ENCODE assay signal across 23 cellular contexts in genomic region chr5:128528126-128528525, GRCh38. TPM values are rescaled to one million over a fixed set of nuclear protein-coding genes. Genes with fewer than 3 reads are reported as not detected.
"Had no signal": no experiment of that assay in that cellular context is flagged by ENCODE, and none has a peak within 500 bp of the region (broad histone marks: within the 10 kb centered on the region; RNA-seq: fewer than 3 reads in every experiment).

No MANE protein-coding gene starts in this region.

- H3K27me3 ChIP-seq: SJSA1 had no signal

- H3K27ac Mint-ChIP-seq: IgD-negative memory B cell had no signal

- H3K27me3 Mint-ChIP-seq: IgD-negative memory B cell had no signal

- H3K36me3 Mint-ChIP-seq: IgD-negative memory B cell had no signal

- H3K27ac ChIP-seq: HL-60, KMS-11, SJSA1, SK-N-MC had no signal

- H3K9me3 ChIP-seq: SJSA1 had no signal

- H3K4me2 ChIP-seq: KMS-11 had no signal

- H3K4me1 Mint-ChIP-seq: IgD-negative memory B cell had no signal

- H3K9ac ChIP-seq: KMS-11 had no signal

- DNase-seq: Kasumi-1, MM.1S, NCI-H1092 treated with DMSO at 0.1 percent for 48 hours, NCI-H1436, NCI-H187, NCI-H2029, NCI-H2081 treated with DMSO at 0.1 percent for 48 hours, NCI-H2171, NCI-H226, NCI-H446, NCI-H510A, NCI-H524 treated with DMSO at 0.1 percent for 48 hours, NCI-H69, NCI-H774, Right ventricle myocardium superior, RPMI8226, SIG-M5 had no signal

- H3K4me3 ChIP-seq: K562, SJSA1, SK-N-MC had no signal

- ATAC-seq: K562 had no signal

- H3K4me3 Mint-ChIP-seq: IgD-negative memory B cell had no signal

- H3K4me1 ChIP-seq: SJSA1 had no signal

- H3K36me3 ChIP-seq: SJSA1 had no signal

RNA-seq across cellular contexts. Expression of gene FBN2, which starts 9.9 kb away (rescaled TPM):
- polyA plus RNA-seq: IgD-negative memory B cell had no signal
